In genomic region chr3:24389108-24390090, GRCh38 we compare ENCODE assay signal across 22 cellular contexts.
A peak's percentile ranks its signal among the peaks of the same experiment; 100 is the strongest.
DNase-seq lines count a peak whose midpoint lies in the region; ATAC-seq, FAIRE-seq and TF ChIP-seq lines count a peak whose summit lies in the region.
"Had no signal": no experiment of that assay in that cellular context is flagged by ENCODE, and none has a peak within 500 bp of the region (broad histone marks: within the 10 kb centered on the region; RNA-seq: fewer than 3 reads in every experiment).

No MANE protein-coding gene starts in this region.

- H2BK5ac ChIP-seq in trophoblast cell (ENCODE audit: low read depth, low read length, poor library complexity): no peak overlapping the region

- intact Hi-C loops in left ventricle myocardium superior (cut with micrococcal nuclease): no loop called here
- intact Hi-C loops in cardiac septum (cut with DNase I): no loop called here

- no peak overlapping the region for H2BK120ac ChIP-seq in trophoblast cell (ENCODE audit: insufficient read depth, low read length, poor library complexity)

- H4K12ac ChIP-seq in trophoblast cell (ENCODE audit: low read depth, low read length): no peak overlapping the region

- no peak for TF ChIP-seq POLR2A in gastroesophageal sphincter (IDR thresholded peaks at IDR 0.05)

- peak overlapping the region; percentile 57 for H4K91ac ChIP-seq in trophoblast cell (ENCODE audit: low read depth, low read length)

- H3K9me3 ChIP-seq in gastroesophageal sphincter: no peaks in the 10 kb centered on the region
- H3K9me3 ChIP-seq in trophoblast cell (ENCODE audit: insufficient read depth, low read depth, low read length): no peaks in the 10 kb centered on the region
- H3K9me3 ChIP-seq in small intestine (ENCODE audit: control insufficient read depth, low read depth): no peaks in the 10 kb centered on the region
- H3K9me3 ChIP-seq: A549, Caco-2, gastrocnemius medialis had no signal

- peak overlapping the region; percentile 15 to 77 (median 72) for H3K27ac ChIP-seq in gastroesophageal sphincter
- peak overlapping the region; percentile 74 for H3K27ac ChIP-seq in trophoblast cell (ENCODE audit: low read depth, low read length)
- no peak overlapping the region for H3K27ac ChIP-seq in small intestine (ENCODE audit: low read depth in 1 of 2, low read length in 1 of 2)
- H3K27ac ChIP-seq: A549 had no signal

- DNase-seq in left ventricle myocardium superior: no peak
- no peak for DNase-seq in cardiac septum (ENCODE audit: low spot score)
- no peak for DNase-seq in trophoblast cell
- no peak for DNase-seq in NK-92 treated with Interleukin-12 subunit alpha and Interleukin-12 subunit beta, amount 100 ng/mL, for 24 hours (lab: John Stamatoyannopoulos, UW)
- no peak for DNase-seq in small intestine
- no peak for DNase-seq in NOMO-1 treated with DMSO at 0.1 percent for 48 hours (lab: John Stamatoyannopoulos, UW; ENCODE audit: unreplicated experiment)
- DNase-seq: activated CD8-positive, alpha-beta T cell treated with anti-CD3 and anti-CD28 coated beads, Interleukin-2, amount 10 ng/mL, durations not matched to agents 7 days and 5 days; activated effector memory CD4-positive, alpha-beta T cell treated with anti-CD3 and anti-CD28 coated beads, Interleukin-2, amount 50 U/mL, for 16 hours; Caco-2; gastrocnemius medialis; GOT3; Karpas-422; naive thymus-derived CD8-positive, alpha-beta T cell; NCI-H146; NCI-H524 treated with DMSO at 0.1 percent for 48 hours; right cardiac atrium; Right ventricle myocardium superior; stimulated activated CD4-positive, alpha-beta T cell treated with anti-CD3 and anti-CD28 coated beads, Interleukin-4, amount 100 ng/mL, for 24 hours had no signal

- peaks cover 15% of the 10 kb centered on the region for H3K79me1 ChIP-seq in trophoblast cell (ENCODE audit: low read length)

- no peak overlapping the region for H3K23ac ChIP-seq in trophoblast cell (ENCODE audit: low read length)

- WGBS in gastroesophageal sphincter (ENCODE audit: low coverage in 1 of 2), 2 donors: 35% methylated on average over 5 of the region's 6 CpGs
- WGBS in trophoblast cell (ENCODE audit: extremely low coverage, insufficient coverage, insufficient read length): no CpG with 5 or more reads among the region's 6 CpGs
- 41 to 61% (median 48%) methylated on average over 6 of the region's 6 CpGs for WGBS in small intestine, 3 donors

- H3K27me3 ChIP-seq in gastroesophageal sphincter (no peaks in the 10 kb centered on the region), trophoblast cell (ENCODE audit: insufficient read depth, low read length) (no peaks in the 10 kb centered on the region), small intestine (ENCODE audit: control insufficient read depth in 2 of 2, insufficient read depth in 2 of 2, low read length in 2 of 2) (no peaks in the 10 kb centered on the region)
- H3K27me3 ChIP-seq: gastrocnemius medialis had no signal

- H3K4me1 ChIP-seq in gastroesophageal sphincter: peaks cover 3 to 76% (median 19%) of the 10 kb centered on the region in 3 donors
- peaks cover 12 to 25% of the 10 kb centered on the region in 2 experiments for H3K4me1 ChIP-seq in trophoblast cell (ENCODE audit: control insufficient read depth in 1 of 2, insufficient read depth in 2 of 2, low read length in 2 of 2)
- peaks cover 0 to 3% of the 10 kb centered on the region in 2 donors for H3K4me1 ChIP-seq in small intestine (ENCODE audit: control insufficient read depth in 2 of 2, insufficient read depth in 1 of 2, low read depth in 1 of 2, low read length in 1 of 2)

- ATAC-seq in left ventricle myocardium superior: peak; percentile 34
- no peak for ATAC-seq in gastroesophageal sphincter
- no peak for ATAC-seq in GM19328 (IDR thresholded peaks at IDR 0.05; ENCODE audit: unreplicated experiment)
- ATAC-seq: A549; activated CD8-positive, alpha-beta T cell treated with anti-CD3 and anti-CD28 coated beads, Interleukin-2, amount 10 ng/mL, durations not matched to agents 7 days and 5 days; gastrocnemius medialis; naive thymus-derived CD8-positive, alpha-beta T cell; right cardiac atrium; stimulated activated effector memory CD8-positive, alpha-beta T cell treated with anti-CD3 and anti-CD28 coated beads, Interleukin-12 subunit alpha, Interleukin-12 subunit beta, amount 100 ng/mL, for 72 hours had no signal

- no peak overlapping the region for H2AFZ ChIP-seq in trophoblast cell (ENCODE audit: insufficient read depth, low read length, poor library complexity)

- H3K36me3 ChIP-seq in gastroesophageal sphincter (no peaks in the 10 kb centered on the region), trophoblast cell (ENCODE audit: control insufficient read depth in 1 of 2, insufficient read depth in 2 of 2, low read length in 2 of 2) (peaks cover 1 to 2% of the 10 kb centered on the region in 2 experiments), small intestine (ENCODE audit: control insufficient read depth in 2 of 2, insufficient read depth in 2 of 2, low read length in 2 of 2) (no peaks in the 10 kb centered on the region)
- H3K36me3 ChIP-seq: gastrocnemius medialis had no signal

- H3K4me3 ChIP-seq in gastroesophageal sphincter: no peak overlapping the region
- H3K4me3 ChIP-seq in trophoblast cell (ENCODE audit: low read depth, low read length): no peak overlapping the region
- H3K4me3 ChIP-seq in small intestine (ENCODE audit: low read depth in 1 of 2, low read length in 2 of 2): no peak overlapping the region
- H3K4me3 ChIP-seq: A549, gastrocnemius medialis had no signal

- no peak overlapping the region for H2AK5ac ChIP-seq in trophoblast cell (ENCODE audit: low read length)

- no peak overlapping the region for H4K8ac ChIP-seq in trophoblast cell (ENCODE audit: low read depth, low read length)

- FAIRE-seq in small intestine (lab: Jason Lieb, UNC): no peak
- FAIRE-seq: A549 had no signal

- no peak overlapping the region for H3K18ac ChIP-seq in trophoblast cell (ENCODE audit: low read length)

- H3K79me2 ChIP-seq in trophoblast cell (ENCODE audit: control insufficient read depth, insufficient read depth, low read length, poor library complexity): peaks cover 4% of the 10 kb centered on the region

- H3K9ac ChIP-seq in trophoblast cell (ENCODE audit: low read length): no peak overlapping the region

- TF ChIP-seq EP300 in gastroesophageal sphincter (IDR thresholded peaks at IDR 0.05): no peak

- H3K4me2 ChIP-seq in trophoblast cell (ENCODE audit: low read length): peak overlapping the region; percentile 21
- H3K4me2 ChIP-seq: A549 had no signal

- TF ChIP-seq CTCF in gastroesophageal sphincter (IDR thresholded peaks at IDR 0.05): peak in 1 of 4 experiments; percentile 11

- no peak overlapping the region for H3K4ac ChIP-seq in trophoblast cell (ENCODE audit: low read depth, low read length)

- peak overlapping the region; percentile 68 for H2BK12ac ChIP-seq in trophoblast cell (ENCODE audit: low read length)

- no peak overlapping the region for H3K14ac ChIP-seq in trophoblast cell (ENCODE audit: low read length)

Comparison
In these comparisons a context has a peak if more than half of its experiments do, and no peak if none do; other contexts are left out.
1. H3K27ac ChIP-seq: peak in gastroesophageal sphincter (4 of 4) and trophoblast cell (single experiment); none in small intestine (0 of 2).